1 cellular context compared by ENCODE assay signal in genomic region chr17:57625957-57626356, GRCh38.
TF ChIP-seq lines count a peak whose summit lies in the region.

No MANE protein-coding gene starts in this region.

TF ChIP-seq in GM23338, 12 proteins besides CTCF, POLR2A, EP300 and RAD21:
- no peak for TF ChIP-seq ETS1 (IDR thresholded peaks at IDR 0.05)
- TF ChIP-seq EZH2phosphoT487 (IDR thresholded peaks at IDR 0.05; ENCODE audit: unreplicated experiment): no peak
- no peak for TF ChIP-seq POLR2AphosphoS5 (IDR thresholded peaks at IDR 0.05; ENCODE audit: low read depth)
- no peak for TF ChIP-seq ZNF114 (CRISPR knock-in tag; IDR thresholded peaks at IDR 0.05)
- no peak for TF ChIP-seq STAT1 (IDR thresholded peaks at IDR 0.05; ENCODE audit: unreplicated experiment)
- no peak for TF ChIP-seq NANOG (IDR thresholded peaks at IDR 0.05; ENCODE audit: borderline replicate concordance)
- TF ChIP-seq JUNB (IDR thresholded peaks at IDR 0.05; ENCODE audit: unreplicated experiment): no peak
- no peak for TF ChIP-seq EZH2 (IDR thresholded peaks at IDR 0.05; ENCODE audit: low read depth, unreplicated experiment)
- TF ChIP-seq CREB1 (CRISPR knock-in tag; IDR thresholded peaks at IDR 0.05; ENCODE audit: low read depth): no peak
- TF ChIP-seq ZNF462 (CRISPR knock-in tag; IDR thresholded peaks at IDR 0.05): no peak
- TF ChIP-seq ZNF331 (CRISPR knock-in tag; IDR thresholded peaks at IDR 0.05; ENCODE audit: low read depth): no peak
- no peak for TF ChIP-seq REST (IDR thresholded peaks at IDR 0.05; ENCODE audit: unreplicated experiment)
